8 cellular contexts compared by ENCODE assay signal in genomic region chr6:17865798-17866725, GRCh38.
DNase-seq lines count a peak whose midpoint lies in the region; ATAC-seq and TF ChIP-seq lines count a peak whose summit lies in the region.

No MANE protein-coding gene starts in this region.

- H3K36me3 ChIP-seq in breast epithelium (no peaks in the 10 kb centered on the region), smooth muscle cell (ENCODE audit: low read depth) (no peaks in the 10 kb centered on the region)

- peak overlapping the region; percentile 60 for H3K4me2 ChIP-seq in smooth muscle cell

- TF ChIP-seq CTCF in HFF-Myc (IDR thresholded peaks at IDR 0.05; ENCODE audit: low read depth, low read length, missing control alignments) (no peak), breast epithelium (IDR thresholded peaks at IDR 0.05) (no peak), smooth muscle cell (IDR thresholded peaks at IDR 0.05; ENCODE audit: borderline replicate concordance, insufficient read depth, poor library complexity, severe bottlenecking) (no peak)

- H3K4me3 ChIP-seq in HFF-Myc (replicated peaks; ENCODE audit: low read depth, low read length) (no peak overlapping the region), breast epithelium (no peak overlapping the region), smooth muscle cell (no peak overlapping the region)

- H3F3A ChIP-seq in smooth muscle cell (ENCODE audit: low read depth) = peaks cover 44% of the 10 kb centered on the region

- peak; percentile 80 for DNase-seq in HFF-Myc (ENCODE audit: extremely low read depth, low read depth)
- DNase-seq in breast epithelium (ENCODE audit: low spot score in 2 of 2) = peak in 1 of 2 donors; percentile 80
- DNase-seq in iris pigment epithelial cell (ENCODE audit: low read depth) = peak; percentile 97
- peak; percentile 14 for DNase-seq in smooth muscle cell (lab: John Stamatoyannopoulos, UW; ENCODE audit: unreplicated experiment)
- no peak for DNase-seq in activated CD4-positive, alpha-beta T cell treated with anti-CD3 and anti-CD28 coated beads for 4 hours

- H3K9ac ChIP-seq in smooth muscle cell (ENCODE audit: low read depth) = peak overlapping the region; percentile 84

- H3K27ac ChIP-seq in breast epithelium (peak overlapping the region; percentile 68 to 87), smooth muscle cell (ENCODE audit: low read depth) (peak overlapping the region; percentile 98)

- H3K9me3 ChIP-seq in breast epithelium (no peaks in the 10 kb centered on the region), smooth muscle cell (replicated peaks; ENCODE audit: low read depth) (no peaks in the 10 kb centered on the region)

- H3K79me2 ChIP-seq in smooth muscle cell (ENCODE audit: low read depth) = no peaks in the 10 kb centered on the region

- no peak overlapping the region for H2AFZ ChIP-seq in smooth muscle cell (ENCODE audit: low read depth)

- ATAC-seq in HG03521 (IDR thresholded peaks at IDR 0.05; ENCODE audit: unreplicated experiment) = no peak
- no peak for ATAC-seq in HG02884 (IDR thresholded peaks at IDR 0.05; ENCODE audit: unreplicated experiment)
- no peak for ATAC-seq in GM21529 (IDR thresholded peaks at IDR 0.05; ENCODE audit: unreplicated experiment)

- H3K4me1 ChIP-seq in breast epithelium = no peaks in the 10 kb centered on the region
- H3K4me1 ChIP-seq in smooth muscle cell (ENCODE audit: low read depth) = peaks cover 25% of the 10 kb centered on the region

- intact Hi-C loops in breast epithelium (cut with DNase I; ENCODE audit: low total_unique reads) = no loop called here

- WGBS in smooth muscle cell (ENCODE audit: low lambda C conversion rate) = 45% methylated on average over 6 of the region's 6 CpGs

- no peak for TF ChIP-seq POLR2A in breast epithelium (IDR thresholded peaks at IDR 0.05)

- H4K20me1 ChIP-seq in smooth muscle cell (ENCODE audit: low read depth) = no peaks in the 10 kb centered on the region

- H3K27me3 ChIP-seq in breast epithelium (no peaks in the 10 kb centered on the region), smooth muscle cell (ENCODE audit: low read depth) (no peaks in the 10 kb centered on the region)

Comparison
In these comparisons a context has a peak if more than half of its experiments do, and no peak if none do; other contexts are left out.
1. DNase-seq: peak in HFF-Myc (single experiment), iris pigment epithelial cell (single experiment) and smooth muscle cell (single experiment); none in activated CD4-positive, alpha-beta T cell treated with anti-CD3 and anti-CD28 coated beads for 4 hours (0 of 2).